In the genomic region with DNA sequence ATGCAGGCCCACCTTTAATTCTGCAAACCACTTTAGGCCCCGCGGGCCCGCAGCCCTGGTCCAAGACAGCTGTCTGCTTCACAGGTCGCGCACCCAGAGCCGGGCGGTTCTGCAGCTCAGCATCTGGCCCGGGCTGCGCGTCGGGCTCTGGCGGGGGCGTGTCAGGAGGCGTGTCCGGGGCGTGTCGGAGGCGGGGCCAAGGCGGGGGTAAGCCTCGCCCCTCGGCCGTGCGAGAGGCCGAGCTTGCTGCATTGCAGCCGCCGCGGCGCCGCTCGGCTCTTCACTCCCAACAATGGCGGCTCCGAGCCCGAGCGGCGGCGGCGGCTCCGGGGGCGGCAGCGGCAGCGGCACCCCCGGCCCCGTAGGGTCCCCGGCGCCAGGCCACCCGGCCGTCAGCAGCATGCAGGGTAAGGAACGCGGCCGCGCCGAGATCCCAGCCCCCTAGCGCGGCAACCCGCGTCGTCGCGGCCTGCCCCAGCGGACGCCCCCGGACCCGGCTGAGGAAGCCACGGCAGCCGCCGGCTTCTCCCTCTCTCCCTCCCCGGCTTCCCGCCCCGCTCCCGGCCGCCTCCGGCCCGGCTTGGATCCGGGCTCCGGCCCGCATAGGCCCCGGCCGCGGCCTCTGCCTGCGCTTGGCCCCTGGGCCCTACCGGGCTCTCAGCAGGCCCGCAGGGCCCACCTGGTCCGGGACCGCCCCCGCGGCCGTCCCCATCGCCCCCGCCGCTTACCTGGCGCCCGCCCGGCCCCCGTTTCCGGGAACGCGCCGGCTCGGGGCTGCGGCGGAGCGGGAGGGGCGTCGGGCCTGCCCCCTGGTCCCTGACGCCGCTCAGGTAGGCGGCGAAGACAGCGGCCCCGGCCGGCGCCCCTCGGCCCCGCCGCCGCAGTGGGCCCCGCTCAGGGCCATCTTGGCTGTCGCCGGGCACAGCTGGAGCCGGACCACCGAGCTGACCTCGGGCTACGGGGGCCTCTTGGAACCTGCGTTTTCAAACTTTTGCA, we compare ENCODE assay signal across 8 cellular contexts. TPM values are rescaled to one million over a fixed set of nuclear protein-coding genes. Genes with fewer than 3 reads are reported as not detected.
DNase-seq lines count a peak whose midpoint lies in the region; ATAC-seq and TF ChIP-seq lines count a peak whose summit lies in the region.

A gene (plus strand): TSS at position 283 of the 996 bp plus-strand sequence. CDS start 10 bp downstream, at position 293.

- peak; percentile 90 to 91 for TF ChIP-seq POLR2A in gastroesophageal sphincter (IDR thresholded peaks at IDR 0.05)

- H3K9ac ChIP-seq in ES-I3 (ENCODE audit: low read depth, low read length), result peak within 1 kb of the TSS; percentile 84

- TF ChIP-seq EP300 in gastroesophageal sphincter (IDR thresholded peaks at IDR 0.05), result no peak

- no peaks in the 10 kb centered on the region; the same call in 1 of the 2 replicates for H3F3A ChIP-seq in GM23338 (replicated peaks; ENCODE audit: low read depth)

- in situ Hi-C loops in SK-MEL-5 (cut with HindIII; ENCODE audit: low pct_unique_long_range_greater_than_20kb, low sequenced_read_pairs), result no loop called here

- H3K9me3 ChIP-seq in ES-I3 (ENCODE audit: control insufficient read depth, insufficient read depth, low read length) (no peaks in the 10 kb centered on the region), gastroesophageal sphincter (no peaks in the 10 kb centered on the region)

- no peaks in the 10 kb centered on the region for H3K27me3 Mint-ChIP-seq in GM23338 (ENCODE audit: insufficient read depth, low read depth, poor library complexity)

- H3K4me1 ChIP-seq in ES-I3 (ENCODE audit: insufficient read depth, low read length) (peaks cover 11% of the 10 kb centered on the region; the same call in 1 of the 2 replicates), GM23338 (ENCODE audit: insufficient read depth) (peaks cover 47% of the 10 kb centered on the region), gastroesophageal sphincter (peaks cover 9 to 55% (median 9%) of the 10 kb centered on the region in 3 donors)

- H3K27me3 ChIP-seq in GM23338 (ENCODE audit: insufficient read depth) (peaks cover 7% of the 10 kb centered on the region), gastroesophageal sphincter (no peaks in the 10 kb centered on the region)

- peak; percentile 94 for DNase-seq in GM23338 (ENCODE audit: low spot score)
- DNase-seq in LHCN-M2 (ENCODE audit: low read depth), result peak; percentile 83
- peak; percentile 82 for DNase-seq in SK-MEL-5 (ENCODE audit: low read depth, low spot score)
- peak; percentile 96 for DNase-seq in activated naive CD4-positive, alpha-beta T cell treated with Interleukin-2 at 50 U/mL for 16 hours
- peak; percentile 40 for DNase-seq in non-pigmented ciliary epithelial cell (ENCODE audit: low read depth)
- peak; percentile 46 to 95 (median 87) for DNase-seq in substantia nigra (lab: John Stamatoyannopoulos, UW)

- WGBS in gastroesophageal sphincter (ENCODE audit: low coverage in 1 of 2), 2 donors, result 0% methylated on average over 9 of the region's 124 CpGs; no CpG with 5 or more reads in 1 of the 2 donors

- peaks cover 33% of the 10 kb centered on the region for H3K4me1 Mint-ChIP-seq in GM23338

- H3K9me3 Mint-ChIP-seq in GM23338, result no peaks in the 10 kb centered on the region

- peaks cover 46% of the 10 kb centered on the region for H3K79me2 ChIP-seq in GM23338 (replicated peaks; ENCODE audit: insufficient read depth)

- peak within 1 kb of the TSS; percentile 85 for H3K4me3 ChIP-seq in GM23338
- H3K4me3 ChIP-seq in gastroesophageal sphincter, result peak within 1 kb of the TSS; percentile 88 to 95

- ATAC-seq in GM23338 (peak; percentile 95), gastroesophageal sphincter (peak; percentile 100)

- H3K36me3 Mint-ChIP-seq in GM23338 (ENCODE audit: low read depth), result no peaks in the 10 kb centered on the region; the same call in 2 of the 3 replicates

- H3K27ac ChIP-seq in GM23338 (ENCODE audit: low read depth) (peak within 1 kb of the TSS; percentile 74), gastroesophageal sphincter (peak within 1 kb of the TSS; percentile 72 to 97 (median 90)), substantia nigra (ENCODE audit: low read depth, low read length, poor library complexity, severe bottlenecking) (peak within 1 kb of the TSS; percentile 69)

- peak within 1 kb of the TSS; percentile 98 for H3K4me2 ChIP-seq in GM23338

- no peak for TF ChIP-seq CTCF in GM23338 (conservative IDR thresholded peaks at IDR 0.05; ENCODE audit: low read depth in 2 of 2)
- TF ChIP-seq CTCF in gastroesophageal sphincter (IDR thresholded peaks at IDR 0.05), result no peak

- H2AFZ ChIP-seq in GM23338, result peak within 1 kb of the TSS; percentile 94

- H3K4me3 Mint-ChIP-seq in GM23338, result peak within 1 kb of the TSS; percentile 81

- H3K9me2 ChIP-seq in GM23338 (ENCODE audit: insufficient read depth), result no peaks in the 10 kb centered on the region

- H3K36me3 ChIP-seq in ES-I3 (ENCODE audit: insufficient read depth, low read length) (no peaks in the 10 kb centered on the region), GM23338 (ENCODE audit: insufficient read depth) (no peaks in the 10 kb centered on the region), gastroesophageal sphincter (no peaks in the 10 kb centered on the region)

- no peak within 1 kb of the TSS for H3K27ac Mint-ChIP-seq in GM23338

- H4K20me1 ChIP-seq in GM23338 (replicated peaks; ENCODE audit: insufficient read depth), result peaks cover 33% of the 10 kb centered on the region

TF ChIP-seq in GM23338, 12 proteins besides CTCF, POLR2A, EP300 and RAD21:
- TF ChIP-seq POLR2AphosphoS5 (IDR thresholded peaks at IDR 0.05; ENCODE audit: low read depth), result peak; percentile 76
- TF ChIP-seq, protein P1, sequence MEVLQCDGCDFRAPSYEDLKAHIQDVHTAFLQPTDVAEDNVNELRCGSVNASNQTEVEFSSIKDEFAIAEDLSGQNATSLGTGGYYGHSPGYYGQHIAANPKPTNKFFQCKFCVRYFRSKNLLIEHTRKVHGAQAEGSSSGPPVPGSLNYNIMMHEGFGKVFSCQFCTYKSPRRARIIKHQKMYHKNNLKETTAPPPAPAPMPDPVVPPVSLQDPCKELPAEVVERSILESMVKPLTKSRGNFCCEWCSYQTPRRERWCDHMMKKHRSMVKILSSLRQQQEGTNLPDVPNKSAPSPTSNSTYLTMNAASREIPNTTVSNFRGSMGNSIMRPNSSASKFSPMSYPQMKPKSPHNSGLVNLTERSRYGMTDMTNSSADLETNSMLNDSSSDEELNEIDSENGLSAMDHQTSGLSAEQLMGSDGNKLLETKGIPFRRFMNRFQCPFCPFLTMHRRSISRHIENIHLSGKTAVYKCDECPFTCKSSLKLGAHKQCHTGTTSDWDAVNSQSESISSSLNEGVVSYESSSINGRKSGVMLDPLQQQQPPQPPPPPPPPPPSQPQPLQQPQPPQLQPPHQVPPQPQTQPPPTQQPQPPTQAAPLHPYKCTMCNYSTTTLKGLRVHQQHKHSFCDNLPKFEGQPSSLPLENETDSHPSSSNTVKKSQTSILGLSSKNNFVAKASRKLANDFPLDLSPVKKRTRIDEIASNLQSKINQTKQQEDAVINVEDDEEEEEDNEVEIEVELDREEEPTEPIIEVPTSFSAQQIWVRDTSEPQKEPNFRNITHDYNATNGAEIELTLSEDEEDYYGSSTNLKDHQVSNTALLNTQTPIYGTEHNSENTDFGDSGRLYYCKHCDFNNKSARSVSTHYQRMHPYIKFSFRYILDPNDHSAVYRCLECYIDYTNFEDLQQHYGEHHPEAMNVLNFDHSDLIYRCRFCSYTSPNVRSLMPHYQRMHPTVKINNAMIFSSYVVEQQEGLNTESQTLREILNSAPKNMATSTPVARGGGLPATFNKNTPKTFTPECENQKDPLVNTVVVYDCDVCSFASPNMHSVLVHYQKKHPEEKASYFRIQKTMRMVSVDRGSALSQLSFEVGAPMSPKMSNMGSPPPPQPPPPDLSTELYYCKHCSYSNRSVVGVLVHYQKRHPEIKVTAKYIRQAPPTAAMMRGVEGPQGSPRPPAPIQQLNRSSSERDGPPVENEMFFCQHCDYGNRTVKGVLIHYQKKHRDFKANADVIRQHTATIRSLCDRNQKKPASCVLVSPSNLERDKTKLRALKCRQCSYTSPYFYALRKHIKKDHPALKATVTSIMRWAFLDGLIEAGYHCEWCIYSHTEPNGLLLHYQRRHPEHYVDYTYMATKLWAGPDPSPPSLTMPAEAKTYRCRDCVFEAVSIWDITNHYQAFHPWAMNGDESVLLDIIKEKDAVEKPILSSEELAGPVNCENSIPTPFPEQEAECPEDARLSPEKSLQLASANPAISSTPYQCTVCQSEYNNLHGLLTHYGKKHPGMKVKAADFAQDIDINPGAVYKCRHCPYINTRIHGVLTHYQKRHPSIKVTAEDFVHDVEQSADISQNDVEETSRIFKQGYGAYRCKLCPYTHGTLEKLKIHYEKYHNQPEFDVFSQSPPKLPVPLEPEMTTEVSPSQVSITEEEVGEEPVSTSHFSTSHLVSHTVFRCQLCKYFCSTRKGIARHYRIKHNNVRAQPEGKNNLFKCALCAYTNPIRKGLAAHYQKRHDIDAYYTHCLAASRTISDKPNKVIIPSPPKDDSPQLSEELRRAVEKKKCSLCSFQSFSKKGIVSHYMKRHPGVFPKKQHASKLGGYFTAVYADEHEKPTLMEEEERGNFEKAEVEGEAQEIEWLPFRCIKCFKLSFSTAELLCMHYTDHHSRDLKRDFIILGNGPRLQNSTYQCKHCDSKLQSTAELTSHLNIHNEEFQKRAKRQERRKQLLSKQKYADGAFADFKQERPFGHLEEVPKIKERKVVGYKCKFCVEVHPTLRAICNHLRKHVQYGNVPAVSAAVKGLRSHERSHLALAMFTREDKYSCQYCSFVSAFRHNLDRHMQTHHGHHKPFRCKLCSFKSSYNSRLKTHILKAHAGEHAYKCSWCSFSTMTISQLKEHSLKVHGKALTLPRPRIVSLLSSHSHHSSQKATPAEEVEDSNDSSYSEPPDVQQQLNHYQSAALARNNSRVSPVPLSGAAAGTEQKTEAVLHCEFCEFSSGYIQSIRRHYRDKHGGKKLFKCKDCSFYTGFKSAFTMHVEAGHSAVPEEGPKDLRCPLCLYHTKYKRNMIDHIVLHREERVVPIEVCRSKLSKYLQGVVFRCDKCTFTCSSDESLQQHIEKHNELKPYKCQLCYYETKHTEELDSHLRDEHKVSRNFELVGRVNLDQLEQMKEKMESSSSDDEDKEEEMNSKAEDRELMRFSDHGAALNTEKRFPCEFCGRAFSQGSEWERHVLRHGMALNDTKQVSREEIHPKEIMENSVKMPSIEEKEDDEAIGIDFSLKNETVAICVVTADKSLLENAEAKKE (CRISPR knock-in tag; IDR thresholded peaks at IDR 0.05), result no peak
- TF ChIP-seq CREB1 (CRISPR knock-in tag; IDR thresholded peaks at IDR 0.05; ENCODE audit: low read depth), result peak; percentile 42; the same call in 1 of the 2 replicates
TF ChIP-seq in GM23338: peak in this region for 2.

RNA-seq across cellular contexts. Expression of the gene that starts here (rescaled TPM):
- total RNA-seq in GM23338 (2014; rRNA removed; shearing (Covaris generic)), result 36.4 and 36.9 TPM in 2 replicates
- 23.3 and 25.3 TPM in 2 replicates for polyA plus RNA-seq in GM23338 (2016; fragmentation: Nextera tagmentation; extraction: Ambion mirVana)
- 28.7 and 33.1 TPM in 2 replicates for total RNA-seq in LHCN-M2 (2014; rRNA removed)
- 9.4 TPM for polyA plus RNA-seq in LHCN-M2 (2012)
- total RNA-seq in SK-MEL-5 (2014; rRNA removed; shearing (Covaris generic)), result 28.2 and 32.2 TPM in 2 replicates
- 14.1 and 25.2 TPM in 2 replicates for polyA plus RNA-seq in SK-MEL-5 (2015; cell fraction: cytosol; rRNA removed)
- polyA plus RNA-seq in SK-MEL-5 (2015; cell fraction: nucleus; rRNA removed), result 15.0 and 18.8 TPM in 2 replicates
- 10 to 100 TPM; 25.6 to 37.3 (median 29.6) TPM for total RNA-seq in gastroesophageal sphincter

Comparison
In these comparisons a context has a peak if more than half of its experiments do, and no peak if none do; other contexts are left out.
1. Peak in every context shown above with its lines: DNase-seq, ATAC-seq, H3K4me3 ChIP-seq and H3K27ac ChIP-seq.
2. DNase-seq: peak in every context shown above with its lines; median percentile 96 in activated naive CD4-positive, alpha-beta T cell treated with Interleukin-2 at 50 U/mL for 16 hours; 94 in GM23338; 87 in substantia nigra; 83 in LHCN-M2; 82 in SK-MEL-5; 40 in non-pigmented ciliary epithelial cell.